24 cellular contexts compared by ENCODE assay signal in genomic region chrX:138849521-138849920, GRCh38.
"Had no signal": no experiment of that assay in that cellular context is flagged by ENCODE, and none has a peak within 500 bp of the region (broad histone marks: within the 10 kb centered on the region; RNA-seq: fewer than 3 reads in every experiment).

No MANE protein-coding gene starts in this region.

- H2AFZ ChIP-seq: neural progenitor cell, parathyroid adenoma had no signal

- H3K27me3 ChIP-seq: neural progenitor cell, ovary, right lobe of liver, sigmoid colon, stomach, thyroid gland, tibial nerve, upper lobe of left lung, vagina had no signal

- H3K9me3 ChIP-seq: ovary, psoas muscle, right lobe of liver, sigmoid colon, stomach, thoracic aorta, thyroid gland, tibial nerve, upper lobe of left lung, vagina had no signal

- H3K9ac ChIP-seq: neural progenitor cell, parathyroid adenoma had no signal

- H3K4me2 ChIP-seq: neural progenitor cell had no signal

- H3K79me2 ChIP-seq: parathyroid adenoma had no signal

- DNase-seq: occipital lobe; ovary; posterior cingulate gyrus; psoas muscle; right cardiac atrium; right lobe of liver; sigmoid colon; small intestine; stimulated activated CD4-positive, alpha-beta T cell treated with anti-CD3 and anti-CD28 coated beads, Interleukin-15, amount 100 ng/mL, for 24 hours; stimulated activated CD4-positive, alpha-beta T cell treated with anti-CD3 and anti-CD28 coated beads, Interleukin-2, amount 100 ng/mL, for 24 hours; stimulated activated CD4-positive, alpha-beta T cell treated with anti-CD3 and anti-CD28 coated beads, Interleukin-2, amount 100 ng/mL, for 48 hours; stimulated activated CD4-positive, alpha-beta T cell treated with anti-CD3 and anti-CD28 coated beads, Interleukin-4, amount 100 ng/mL, for 24 hours; stimulated activated naive B cell treated with anti-CD40 and anti-IgM and Interleukin-4, amounts not matched to agents 10 μg/mL and 1 μg/mL and 100 μg/mL, for 72 hours; stimulated activated naive CD4-positive, alpha-beta T cell treated with Interleukin-2 at 50 U/mL for 16 hours; stomach; thyroid gland; trophoblast cell; upper lobe of left lung had no signal

- H3K36me3 ChIP-seq: neural progenitor cell, ovary, right lobe of liver, sigmoid colon, stomach, thoracic aorta, thyroid gland, tibial nerve, upper lobe of left lung, vagina had no signal

- ATAC-seq: psoas muscle; right cardiac atrium; right lobe of liver; stimulated activated effector memory CD8-positive, alpha-beta T cell treated with anti-CD3 and anti-CD28 coated beads, Interleukin-12 subunit alpha, Interleukin-12 subunit beta, amount 100 ng/mL, for 72 hours; stimulated activated naive B cell treated with anti-CD40 and anti-IgM and Interleukin-4, amounts not matched to agents 10 μg/mL and 1 μg/mL and 100 μg/mL, for 72 hours had no signal

- H3K27ac ChIP-seq: neural progenitor cell, ovary, parathyroid adenoma, psoas muscle, right lobe of liver, sigmoid colon, stomach, thoracic aorta, thyroid gland, tibial nerve, upper lobe of left lung, vagina had no signal

- H3K4me1 ChIP-seq: parathyroid adenoma, psoas muscle, right lobe of liver, sigmoid colon, stomach, thyroid gland, tibial nerve, upper lobe of left lung, vagina had no signal

- H3K4me3 ChIP-seq: neural progenitor cell, ovary, psoas muscle, right lobe of liver, sigmoid colon, stomach, thoracic aorta, thyroid gland, tibial nerve, upper lobe of left lung, vagina had no signal
